In genomic region chr14:53855127-53855526, GRCh38 we compare ENCODE assay signal across 21 cellular contexts.
DNase-seq lines count a peak whose midpoint lies in the region; ATAC-seq and TF ChIP-seq lines count a peak whose summit lies in the region.
"Had no signal": no experiment of that assay in that cellular context is flagged by ENCODE, and none has a peak within 500 bp of the region (broad histone marks: within the 10 kb centered on the region; RNA-seq: fewer than 3 reads in every experiment).

No MANE protein-coding gene starts in this region.

- H3K4me2 ChIP-seq in SK-N-SH = no peak overlapping the region

- no peak overlapping the region for H3K27ac ChIP-seq in SK-N-SH (ENCODE audit: low read depth in 2 of 2, low read length in 1 of 2)
- H3K27ac ChIP-seq: GM23248 had no signal

- H3K9me3 Mint-ChIP-seq in type B pancreatic cell = peaks cover 6% of the 10 kb centered on the region

- CTCF ChIA-PET in SK-N-SH (lab: Yijun Ruan, JAX) = no interaction called here

- H3K9ac ChIP-seq in SK-N-SH = no peak overlapping the region
- H3K9ac ChIP-seq: GM23248 had no signal

- no peaks in the 10 kb centered on the region for H3K36me3 ChIP-seq in SK-N-SH (replicated peaks in 1 of 2; ENCODE audit: control insufficient read depth in 1 of 2, insufficient read depth in 2 of 2, low read length in 1 of 2)
- H3K36me3 ChIP-seq: BE2C had no signal

- H2AFZ ChIP-seq in SK-N-SH (ENCODE audit: low read depth) = no peak overlapping the region
- H2AFZ ChIP-seq: GM23248 had no signal

- H3K36me3 Mint-ChIP-seq in type B pancreatic cell = no peaks in the 10 kb centered on the region

- H4K20me1 ChIP-seq in SK-N-SH (ENCODE audit: insufficient read depth) = no peaks in the 10 kb centered on the region

- H3K27me3 Mint-ChIP-seq in type B pancreatic cell = no peaks in the 10 kb centered on the region

- DNase-seq in DMS53 treated with DMSO at 0.1 percent for 48 hours (lab: John Stamatoyannopoulos, UW; ENCODE audit: unreplicated experiment) = peak; percentile 11
- peak; percentile 2 for DNase-seq in RPMI7951 (ENCODE audit: low read depth)
- no peak for DNase-seq in left colon
- DNase-seq in type B pancreatic cell (ENCODE audit: extremely low spot score, unreplicated experiment) = no peak
- DNase-seq in SK-N-SH = no peak
- no peak for DNase-seq in stimulated activated naive CD8-positive, alpha-beta T cell treated with anti-CD3 and anti-CD28 coated beads, Interleukin-15, Interleukin-2, amounts not matched to agents 100 U/mL and 50 U/mL, for 24 hours
- DNase-seq in effector CD4-positive, alpha-beta T cell = no peak
- DNase-seq: BE2C; DMS 273 treated with DMSO at 0.1 percent for 48 hours; GM23248; HCEC 1CT; NCI-H1105; NCI-H146; NCI-H2029 treated with DMSO at 0.1 percent for 48 hours; NCI-H2171; NCI-H345; NCI-H524; NCI-H774; NK-92 treated with Interleukin-12 subunit alpha and Interleukin-12 subunit beta, amount 100 ng/mL, for 24 hours had no signal

- peaks cover 12% of the 10 kb centered on the region for H3K4me1 Mint-ChIP-seq in type B pancreatic cell (ENCODE audit: unreplicated experiment)

- H3F3A ChIP-seq in SK-N-SH (replicated peaks; ENCODE audit: insufficient read depth) = no peaks in the 10 kb centered on the region

- H3K4me3 ChIP-seq in SK-N-SH (ENCODE audit: low read depth in 2 of 2, low read length in 1 of 2) = no peak overlapping the region
- H3K4me3 ChIP-seq: GM23248, K562 had no signal

- TF ChIP-seq RAD21 in SK-N-SH (IDR thresholded peaks at IDR 0.05; ENCODE audit: low read length) = no peak

- peak; percentile 92 for ATAC-seq in left colon
- ATAC-seq in stimulated activated naive CD8-positive, alpha-beta T cell treated with anti-CD3 and anti-CD28 coated beads, Interleukin-15, Interleukin-2, amounts not matched to agents 100 U/mL and 50 U/mL, for 24 hours = no peak
- ATAC-seq: K562, Panc1 had no signal

- intact Hi-C loops in left colon (cut with DNase I, micrococcal nuclease) = no loop called here

- no peaks in the 10 kb centered on the region for H3K4me1 ChIP-seq in SK-N-SH (ENCODE audit: control insufficient read depth in 1 of 2, insufficient read depth in 2 of 2, low read depth in 1 of 2, low read length in 1 of 2)
- H3K4me1 ChIP-seq: BE2C had no signal

- H3K27me3 ChIP-seq in SK-N-SH (ENCODE audit: insufficient read depth) = no peaks in the 10 kb centered on the region
- H3K27me3 ChIP-seq: BE2C had no signal

- TF ChIP-seq EP300 in SK-N-SH (IDR thresholded peaks at IDR 0.05; ENCODE audit: borderline replicate concordance in 1 of 2, low read depth in 1 of 2, low read length in 1 of 2) = no peak

- POLR2A ChIA-PET in SK-N-SH (lab: Yijun Ruan, JAX) = no interaction called here

- no peak overlapping the region for H3K4me3 Mint-ChIP-seq in type B pancreatic cell

- no peaks in the 10 kb centered on the region for H3K79me2 ChIP-seq in SK-N-SH (ENCODE audit: insufficient read depth)

- no peak for TF ChIP-seq CTCF in type B pancreatic cell (conservative IDR thresholded peaks at IDR 0.05)
- TF ChIP-seq CTCF in SK-N-SH (IDR thresholded peaks at IDR 0.05) = no peak

- peak overlapping the region; percentile 3 for H3K27ac Mint-ChIP-seq in type B pancreatic cell

- H3K9me2 ChIP-seq in SK-N-SH = no peaks in the 10 kb centered on the region

- no peaks in the 10 kb centered on the region for H3K9me3 ChIP-seq in SK-N-SH
- H3K9me3 ChIP-seq: BE2C had no signal

TF ChIP-seq in SK-N-SH, 30 proteins besides CTCF, POLR2A, EP300 and RAD21:
- no peak for TF ChIP-seq MAX (IDR thresholded peaks at IDR 0.05; ENCODE audit: low read depth)
- TF ChIP-seq, protein P1, sequence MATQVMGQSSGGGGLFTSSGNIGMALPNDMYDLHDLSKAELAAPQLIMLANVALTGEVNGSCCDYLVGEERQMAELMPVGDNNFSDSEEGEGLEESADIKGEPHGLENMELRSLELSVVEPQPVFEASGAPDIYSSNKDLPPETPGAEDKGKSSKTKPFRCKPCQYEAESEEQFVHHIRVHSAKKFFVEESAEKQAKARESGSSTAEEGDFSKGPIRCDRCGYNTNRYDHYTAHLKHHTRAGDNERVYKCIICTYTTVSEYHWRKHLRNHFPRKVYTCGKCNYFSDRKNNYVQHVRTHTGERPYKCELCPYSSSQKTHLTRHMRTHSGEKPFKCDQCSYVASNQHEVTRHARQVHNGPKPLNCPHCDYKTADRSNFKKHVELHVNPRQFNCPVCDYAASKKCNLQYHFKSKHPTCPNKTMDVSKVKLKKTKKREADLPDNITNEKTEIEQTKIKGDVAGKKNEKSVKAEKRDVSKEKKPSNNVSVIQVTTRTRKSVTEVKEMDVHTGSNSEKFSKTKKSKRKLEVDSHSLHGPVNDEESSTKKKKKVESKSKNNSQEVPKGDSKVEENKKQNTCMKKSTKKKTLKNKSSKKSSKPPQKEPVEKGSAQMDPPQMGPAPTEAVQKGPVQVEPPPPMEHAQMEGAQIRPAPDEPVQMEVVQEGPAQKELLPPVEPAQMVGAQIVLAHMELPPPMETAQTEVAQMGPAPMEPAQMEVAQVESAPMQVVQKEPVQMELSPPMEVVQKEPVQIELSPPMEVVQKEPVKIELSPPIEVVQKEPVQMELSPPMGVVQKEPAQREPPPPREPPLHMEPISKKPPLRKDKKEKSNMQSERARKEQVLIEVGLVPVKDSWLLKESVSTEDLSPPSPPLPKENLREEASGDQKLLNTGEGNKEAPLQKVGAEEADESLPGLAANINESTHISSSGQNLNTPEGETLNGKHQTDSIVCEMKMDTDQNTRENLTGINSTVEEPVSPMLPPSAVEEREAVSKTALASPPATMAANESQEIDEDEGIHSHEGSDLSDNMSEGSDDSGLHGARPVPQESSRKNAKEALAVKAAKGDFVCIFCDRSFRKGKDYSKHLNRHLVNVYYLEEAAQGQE (IDR thresholded peaks at IDR 0.05; ENCODE audit: low read depth, low read length) = no peak
- TF ChIP-seq IRF3 (IDR thresholded peaks at IDR 0.05; ENCODE audit: low read depth, low read length) = no peak
- no peak for TF ChIP-seq TAF1 (IDR thresholded peaks at IDR 0.05; ENCODE audit: borderline replicate concordance, low read depth, low read length)
- no peak for TF ChIP-seq NRF1 (IDR thresholded peaks at IDR 0.05; ENCODE audit: low read depth, low read length)
- TF ChIP-seq SIN3A (IDR thresholded peaks at IDR 0.05; ENCODE audit: borderline replicate concordance, low read depth, low read length) = no peak
- no peak for TF ChIP-seq GABPA (IDR thresholded peaks at IDR 0.05; ENCODE audit: low read depth)
- TF ChIP-seq ELF1 (IDR thresholded peaks at IDR 0.05) = no peak
- no peak for TF ChIP-seq POLR2AphosphoS5 (IDR thresholded peaks at IDR 0.05; ENCODE audit: low read depth, low read length)
- no peak for TF ChIP-seq FOSL2 (IDR thresholded peaks at IDR 0.05; ENCODE audit: borderline replicate concordance, low read depth)
- TF ChIP-seq RXRA (IDR thresholded peaks at IDR 0.05; ENCODE audit: borderline replicate concordance, low read depth) = no peak

Comparison
In these comparisons a context has a peak if more than half of its experiments do, and no peak if none do; other contexts are left out.
1. DNase-seq: peak in DMS53 treated with DMSO at 0.1 percent for 48 hours (single experiment) and RPMI7951 (single experiment); none in left colon (0 of 2), type B pancreatic cell (single experiment), SK-N-SH (single experiment), stimulated activated naive CD8-positive, alpha-beta T cell treated with anti-CD3 and anti-CD28 coated beads, Interleukin-15, Interleukin-2, amounts not matched to agents 100 U/mL and 50 U/mL, for 24 hours (single experiment) and effector CD4-positive, alpha-beta T cell (single experiment).